8 cellular contexts compared by ENCODE assay signal in the genomic region with DNA sequence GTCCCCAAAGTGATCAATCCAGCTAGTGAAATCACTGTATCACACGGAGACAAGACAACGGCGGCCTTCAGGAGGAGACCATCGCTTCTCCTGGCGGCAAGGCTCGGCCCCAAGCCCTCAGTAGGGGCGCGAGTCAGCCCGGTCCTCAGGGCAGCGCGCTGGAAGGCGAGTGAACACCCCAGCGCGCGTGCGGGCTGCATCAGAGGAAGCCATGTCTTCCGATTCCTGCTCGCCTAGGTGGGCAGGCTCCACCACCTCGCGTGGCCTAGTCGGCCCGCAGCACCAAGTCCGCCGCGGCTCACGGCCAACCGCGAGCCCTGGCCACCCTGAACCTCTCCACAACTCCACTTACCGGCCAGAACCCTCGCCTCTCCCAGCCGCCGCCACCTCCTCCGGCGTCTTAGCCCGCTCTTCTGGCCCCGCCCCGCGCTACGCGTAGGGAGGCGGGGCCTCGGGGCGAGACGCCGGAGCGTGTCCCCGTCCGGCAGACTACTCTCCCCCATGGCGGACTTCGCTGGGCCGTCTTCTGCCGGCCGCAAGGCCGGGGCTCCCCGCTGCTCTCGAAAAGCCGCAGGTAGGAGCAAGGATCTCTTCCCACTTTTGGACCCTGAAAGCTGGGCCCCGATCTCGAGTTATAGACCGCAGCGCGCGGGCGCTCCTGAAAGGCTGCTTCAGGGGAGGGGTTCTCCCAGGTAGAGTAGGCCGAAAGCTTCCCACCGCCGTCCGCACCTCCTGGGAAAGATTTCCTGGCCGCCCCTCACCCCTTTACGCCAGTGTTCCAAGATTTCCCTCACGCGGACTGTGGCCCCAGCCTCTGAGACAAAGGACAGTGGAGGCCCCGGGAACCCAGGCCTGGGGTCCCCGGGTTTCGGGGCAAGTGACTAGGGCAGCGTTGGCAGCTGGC. TPM values are rescaled to one million over a fixed set of nuclear protein-coding genes. Genes with fewer than 3 reads are reported as not detected.
DNase-seq lines count a peak whose midpoint lies in the region; ATAC-seq, FAIRE-seq and TF ChIP-seq lines count a peak whose summit lies in the region.

A gene with protein sequence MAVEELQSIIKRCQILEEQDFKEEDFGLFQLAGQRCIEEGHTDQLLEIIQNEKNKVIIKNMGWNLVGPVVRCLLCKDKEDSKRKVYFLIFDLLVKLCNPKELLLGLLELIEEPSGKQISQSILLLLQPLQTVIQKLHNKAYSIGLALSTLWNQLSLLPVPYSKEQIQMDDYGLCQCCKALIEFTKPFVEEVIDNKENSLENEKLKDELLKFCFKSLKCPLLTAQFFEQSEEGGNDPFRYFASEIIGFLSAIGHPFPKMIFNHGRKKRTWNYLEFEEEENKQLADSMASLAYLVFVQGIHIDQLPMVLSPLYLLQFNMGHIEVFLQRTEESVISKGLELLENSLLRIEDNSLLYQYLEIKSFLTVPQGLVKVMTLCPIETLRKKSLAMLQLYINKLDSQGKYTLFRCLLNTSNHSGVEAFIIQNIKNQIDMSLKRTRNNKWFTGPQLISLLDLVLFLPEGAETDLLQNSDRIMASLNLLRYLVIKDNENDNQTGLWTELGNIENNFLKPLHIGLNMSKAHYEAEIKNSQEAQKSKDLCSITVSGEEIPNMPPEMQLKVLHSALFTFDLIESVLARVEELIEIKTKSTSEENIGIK (minus strand): TSS at position 415 of the 904 bp plus-strand sequence. CDS start 988 bp downstream, outside the sequence.
A gene (plus strand): TSS at position 487 of the 904 bp plus-strand sequence. CDS start 15 bp downstream, at position 502.

- DNase-seq in GDM1 (lab: John Stamatoyannopoulos, UW) (peak; percentile 82), H54 (ENCODE audit: insufficient read length, low spot score) (peak; percentile 85), LNCaP clone FGC (ENCODE audit: low read depth) (no peak), SHP77 treated with DMSO at 0.1 percent for 48 hours (lab: John Stamatoyannopoulos, UW) (peak; percentile 74), foreskin keratinocyte (peak; percentile 58 to 77), substantia nigra (lab: John Stamatoyannopoulos, UW) (peak; percentile 14 to 91 (median 71))
- DNase-seq in activated gamma-delta T cell treated with anti-CD3 and anti-CD28 coated beads, Interleukin-2, amount 50 U/mL, for 16 hours (ENCODE audit: low read depth), result peak; percentile 54

- H3K27ac ChIP-seq in foreskin keratinocyte (peak within 1 kb of the TSS; percentile 87), neutrophil (peak within 1 kb of the TSS; percentile 83), substantia nigra (ENCODE audit: low read depth, low read length, poor library complexity, severe bottlenecking) (peak within 1 kb of the TSS; percentile 91)

- H3K36me3 ChIP-seq in neutrophil, result no peaks in the 10 kb centered on the region

- H3K4me3 ChIP-seq in LNCaP clone FGC (ENCODE audit: low read depth, low read length) (peak within 1 kb of the TSS; percentile 94), neutrophil (ENCODE audit: low read depth in 1 of 2, low read length in 1 of 2) (peak within 1 kb of the TSS; percentile 76)

- TF ChIP-seq CTCF in LNCaP clone FGC (IDR thresholded peaks at IDR 0.05; ENCODE audit: control insufficient read depth, extremely low read depth, insufficient read depth) (no peak), foreskin keratinocyte (conservative IDR thresholded peaks at IDR 0.05) (no peak), neutrophil (IDR thresholded peaks at IDR 0.05) (peak; percentile 23)

- H3K4me1 ChIP-seq in foreskin keratinocyte (peaks cover 18% of the 10 kb centered on the region), neutrophil (ENCODE audit: control insufficient read depth in 1 of 2, insufficient read depth in 1 of 2, low read depth in 1 of 2, low read length in 1 of 2) (peaks cover 17 to 20% of the 10 kb centered on the region in 2 experiments)

- ATAC-seq in foreskin keratinocyte, result peak; percentile 98

- peak; percentile 65 for FAIRE-seq in H54 (lab: Jason Lieb, UNC)

- H3K9me3 ChIP-seq in neutrophil, result no peaks in the 10 kb centered on the region

- H3K27me3 ChIP-seq in foreskin keratinocyte, result no peaks in the 10 kb centered on the region
- H3K27me3 ChIP-seq in neutrophil, result no peaks in the 10 kb centered on the region

- peak; percentile 96 for TF ChIP-seq POLR2A in H54 (IDR thresholded peaks at IDR 0.05; ENCODE audit: low read depth, low read length)

RNA-seq across cellular contexts. Expression of the first gene that starts in this region (rescaled TPM):
- 11.8 and 12.2 TPM in 2 replicates for total RNA-seq in foreskin keratinocyte
- 8.2 and 10.4 TPM in 2 replicates for polyA plus RNA-seq in foreskin keratinocyte

RNA-seq across cellular contexts. Expression of the second gene that starts in this region (rescaled TPM):
- 21.4 and 22.1 TPM in 2 replicates for total RNA-seq in foreskin keratinocyte
- polyA plus RNA-seq in foreskin keratinocyte, result 12.4 and 14.6 TPM in 2 replicates
